1 cellular context compared by ENCODE assay signal in the genomic region with DNA sequence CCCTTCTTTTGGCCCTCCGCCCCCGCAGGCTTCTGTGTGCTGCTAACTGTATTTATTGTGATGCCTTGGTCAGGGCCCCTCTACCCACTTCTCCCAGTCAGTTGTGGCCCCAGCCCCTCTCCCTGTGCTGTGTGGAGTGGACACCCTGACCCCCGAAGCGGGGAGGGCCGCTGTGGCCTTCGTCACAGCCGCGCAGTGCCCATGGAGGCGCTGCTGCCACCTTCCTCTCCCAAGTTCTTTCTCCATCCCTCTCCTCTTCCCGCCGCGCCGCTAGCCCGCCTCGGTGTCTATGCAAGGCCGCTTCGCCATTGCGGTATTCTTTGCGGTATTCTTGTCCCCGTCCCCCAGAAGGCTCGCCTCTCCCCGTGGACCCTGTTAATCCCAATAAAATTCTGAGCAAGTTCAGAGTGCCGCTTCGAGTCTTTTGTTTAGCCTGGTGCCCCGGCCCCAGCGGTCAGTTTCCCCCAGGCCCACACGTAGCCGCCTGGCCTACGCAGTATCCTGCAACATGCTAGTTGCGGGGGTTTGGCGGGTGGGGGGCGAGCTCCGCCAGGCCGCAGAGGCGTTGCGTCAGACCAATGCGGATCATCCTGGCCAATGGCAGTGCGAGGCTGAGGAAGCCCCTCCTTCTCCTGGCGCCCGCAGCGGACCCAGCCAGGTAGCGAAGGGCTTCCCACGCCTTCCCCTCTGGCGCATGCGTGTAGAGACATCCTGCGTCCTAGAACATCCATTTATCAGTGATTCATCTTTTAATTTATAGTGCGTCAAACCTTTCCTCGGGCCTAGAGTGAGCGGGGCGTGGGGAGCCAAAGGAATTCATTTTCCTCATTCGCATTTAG.
TF ChIP-seq lines count a peak whose summit lies in the region.

No MANE protein-coding gene starts in this region.

TF ChIP-seq in WTC11, 78 proteins besides CTCF, POLR2A, EP300 and RAD21 (continued from another document):
- TF ChIP-seq NFYB (CRISPR knock-in tag; conservative IDR thresholded peaks at IDR 0.05; ENCODE audit: low read depth) (peak; percentile 42; the same call in 1 of the 2 replicates), E2F4 (CRISPR knock-in tag; IDR thresholded peaks at IDR 0.05; ENCODE audit: borderline replicate concordance, low read depth) (no peak), JUN (CRISPR knock-in tag; IDR thresholded peaks at IDR 0.05) (no peak), ERG (CRISPR knock-in tag; IDR thresholded peaks at IDR 0.05) (no peak), SOX15 (CRISPR knock-in tag; IDR thresholded peaks at IDR 0.05) (no peak), EMX1 (CRISPR knock-in tag; IDR thresholded peaks at IDR 0.05) (no peak), SP1 (CRISPR knock-in tag; conservative IDR thresholded peaks at IDR 0.05) (peak; percentile 31; the same call in 1 of the 2 replicates)
- TF ChIP-seq, protein P1, sequence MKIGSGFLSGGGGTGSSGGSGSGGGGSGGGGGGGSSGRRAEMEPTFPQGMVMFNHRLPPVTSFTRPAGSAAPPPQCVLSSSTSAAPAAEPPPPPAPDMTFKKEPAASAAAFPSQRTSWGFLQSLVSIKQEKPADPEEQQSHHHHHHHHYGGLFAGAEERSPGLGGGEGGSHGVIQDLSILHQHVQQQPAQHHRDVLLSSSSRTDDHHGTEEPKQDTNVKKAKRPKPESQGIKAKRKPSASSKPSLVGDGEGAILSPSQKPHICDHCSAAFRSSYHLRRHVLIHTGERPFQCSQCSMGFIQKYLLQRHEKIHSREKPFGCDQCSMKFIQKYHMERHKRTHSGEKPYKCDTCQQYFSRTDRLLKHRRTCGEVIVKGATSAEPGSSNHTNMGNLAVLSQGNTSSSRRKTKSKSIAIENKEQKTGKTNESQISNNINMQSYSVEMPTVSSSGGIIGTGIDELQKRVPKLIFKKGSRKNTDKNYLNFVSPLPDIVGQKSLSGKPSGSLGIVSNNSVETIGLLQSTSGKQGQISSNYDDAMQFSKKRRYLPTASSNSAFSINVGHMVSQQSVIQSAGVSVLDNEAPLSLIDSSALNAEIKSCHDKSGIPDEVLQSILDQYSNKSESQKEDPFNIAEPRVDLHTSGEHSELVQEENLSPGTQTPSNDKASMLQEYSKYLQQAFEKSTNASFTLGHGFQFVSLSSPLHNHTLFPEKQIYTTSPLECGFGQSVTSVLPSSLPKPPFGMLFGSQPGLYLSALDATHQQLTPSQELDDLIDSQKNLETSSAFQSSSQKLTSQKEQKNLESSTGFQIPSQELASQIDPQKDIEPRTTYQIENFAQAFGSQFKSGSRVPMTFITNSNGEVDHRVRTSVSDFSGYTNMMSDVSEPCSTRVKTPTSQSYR (CRISPR knock-in tag; IDR thresholded peaks at IDR 0.05), result no peak
- TF ChIP-seq, protein P2, sequence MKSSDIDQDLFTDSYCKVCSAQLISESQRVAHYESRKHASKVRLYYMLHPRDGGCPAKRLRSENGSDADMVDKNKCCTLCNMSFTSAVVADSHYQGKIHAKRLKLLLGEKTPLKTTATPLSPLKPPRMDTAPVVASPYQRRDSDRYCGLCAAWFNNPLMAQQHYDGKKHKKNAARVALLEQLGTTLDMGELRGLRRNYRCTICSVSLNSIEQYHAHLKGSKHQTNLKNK (CRISPR knock-in tag; IDR thresholded peaks at IDR 0.05), result no peak
- TF ChIP-seq, protein P3, sequence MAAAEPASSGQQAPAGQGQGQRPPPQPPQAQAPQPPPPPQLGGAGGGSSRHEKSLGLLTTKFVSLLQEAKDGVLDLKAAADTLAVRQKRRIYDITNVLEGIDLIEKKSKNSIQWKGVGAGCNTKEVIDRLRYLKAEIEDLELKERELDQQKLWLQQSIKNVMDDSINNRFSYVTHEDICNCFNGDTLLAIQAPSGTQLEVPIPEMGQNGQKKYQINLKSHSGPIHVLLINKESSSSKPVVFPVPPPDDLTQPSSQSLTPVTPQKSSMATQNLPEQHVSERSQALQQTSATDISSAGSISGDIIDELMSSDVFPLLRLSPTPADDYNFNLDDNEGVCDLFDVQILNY (CRISPR knock-in tag; IDR thresholded peaks at IDR 0.05), result 0 out of 2 replicates have a peak, but pooled peaks have one; percentile 40
